ENCODE assay signal across 8 cellular contexts in the genomic region with DNA sequence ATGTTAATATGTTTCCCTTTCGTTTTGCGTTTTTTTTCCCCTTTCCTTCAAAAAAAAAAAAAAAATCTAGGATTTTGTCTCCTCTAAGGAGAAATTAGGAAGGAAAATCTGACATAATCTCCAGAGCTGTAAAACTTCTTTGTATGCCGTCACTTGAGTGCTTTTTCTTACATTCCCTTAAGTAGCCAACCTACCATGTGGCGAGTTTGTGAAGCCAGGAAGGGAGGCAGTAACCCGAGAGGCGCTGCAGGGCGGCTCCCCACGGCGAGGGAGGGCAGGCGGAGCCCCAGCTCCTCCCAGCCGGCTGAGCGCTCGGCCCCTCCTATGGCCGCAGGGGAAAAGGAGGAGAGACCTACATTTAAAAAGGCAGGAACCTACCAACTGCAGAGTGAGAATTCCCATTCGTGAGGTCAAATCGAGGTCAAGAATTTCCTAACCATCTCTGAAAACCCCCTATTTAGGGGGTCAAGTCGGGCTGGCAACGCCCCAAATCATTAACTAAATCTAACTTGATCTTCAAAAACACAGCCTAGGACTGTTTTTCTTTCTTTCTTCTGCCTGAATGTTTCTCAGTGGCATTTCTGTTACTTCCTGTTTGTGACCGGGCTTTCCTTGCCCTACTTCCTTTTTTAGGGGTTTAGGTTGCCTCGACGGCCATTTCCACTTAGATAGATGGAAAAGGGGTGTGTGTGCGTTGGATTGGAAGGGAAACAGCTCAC.
DNase-seq lines count a peak whose midpoint lies in the region; ATAC-seq and TF ChIP-seq lines count a peak whose summit lies in the region.

No MANE protein-coding gene starts in this region.

- no peaks in the 10 kb centered on the region for H3F3A ChIP-seq in DOHH2 (ENCODE audit: control insufficient read depth, insufficient read depth)

- TF ChIP-seq CTCF in DOHH2 (IDR thresholded peaks at IDR 0.05; ENCODE audit: low read depth, low read length, poor library complexity, severe bottlenecking), result no peak
- TF ChIP-seq CTCF in KMS-11 (conservative IDR thresholded peaks at IDR 0.05; ENCODE audit: low read depth, low read length), result no peak
- TF ChIP-seq CTCF in fibroblast of pulmonary artery (IDR thresholded peaks at IDR 0.05; ENCODE audit: low read length, missing control alignments), result no peak

- ATAC-seq in GM21825 (IDR thresholded peaks at IDR 0.05; ENCODE audit: unreplicated experiment), result peak; percentile 90
- ATAC-seq in natural killer cell treated with Interleukin-12 subunit alpha and Interleukin-12 subunit beta and Interleukin-15 and Interleukin-18, amount 100 ng/mL, for 72 hours, result peak; percentile 89 to 94
- peak; percentile 87 for ATAC-seq in stimulated activated naive CD8-positive, alpha-beta T cell treated with anti-CD3 and anti-CD28 coated beads, Interleukin-15, amount 100 ng/mL, for 72 hours

- H3K27me3 ChIP-seq in DOHH2 (ENCODE audit: control insufficient read depth, low read length) (0 out of 2 replicates have a peak, but pooled peaks cover 10% of the 10 kb centered on the region), KMS-11 (ENCODE audit: insufficient read depth, low read depth) (no peaks in the 10 kb centered on the region)

- H3K4me1 Mint-ChIP-seq in natural killer cell treated with Interleukin-12 subunit alpha and Interleukin-12 subunit beta and Interleukin-15 and Interleukin-18, amount 100 ng/mL, for 72 hours (ENCODE audit: low read depth in 2 of 2), result peaks cover 51 to 63% of the 10 kb centered on the region in 2 donors
- peaks cover 62% of the 10 kb centered on the region for H3K4me1 Mint-ChIP-seq in stimulated activated naive CD8-positive, alpha-beta T cell treated with anti-CD3 and anti-CD28 coated beads, Interleukin-15, amount 100 ng/mL, for 72 hours

- H3K79me2 ChIP-seq in DOHH2 (ENCODE audit: control insufficient read depth, low read length) (no peaks in the 10 kb centered on the region), KMS-11 (ENCODE audit: insufficient read depth, low read depth) (no peaks in the 10 kb centered on the region)

- H2AFZ ChIP-seq in KMS-11 (ENCODE audit: low read depth), result peak overlapping the region; percentile 77

- H3K27ac Mint-ChIP-seq in natural killer cell treated with Interleukin-12 subunit alpha and Interleukin-12 subunit beta and Interleukin-15 and Interleukin-18, amount 100 ng/mL, for 72 hours, result peak overlapping the region; percentile 67 to 97
- peak overlapping the region; percentile 79 to 92 for H3K27ac Mint-ChIP-seq in stimulated activated naive CD8-positive, alpha-beta T cell treated with anti-CD3 and anti-CD28 coated beads, Interleukin-15, amount 100 ng/mL, for 72 hours

- H3K27ac ChIP-seq in DOHH2 (ENCODE audit: low read depth, low read length), result no peak overlapping the region
- peak overlapping the region; percentile 80 for H3K27ac ChIP-seq in KMS-11

- peak overlapping the region; percentile 45 for H3K4me3 ChIP-seq in DOHH2 (ENCODE audit: low read length)
- H3K4me3 ChIP-seq in KMS-11 (IDR thresholded peaks at IDR 0.05; ENCODE audit: insufficient read depth, low read depth, low read length), result peak overlapping the region; percentile 56
- H3K4me3 ChIP-seq in fibroblast of pulmonary artery (replicated peaks; ENCODE audit: low read depth, low read length), result peak overlapping the region; percentile 15

- H3K36me3 ChIP-seq in DOHH2 (ENCODE audit: control insufficient read depth, low read length), result no peaks in the 10 kb centered on the region
- H3K36me3 ChIP-seq in KMS-11 (ENCODE audit: insufficient read depth), result no peaks in the 10 kb centered on the region

- H3K4me1 ChIP-seq in DOHH2 (ENCODE audit: control insufficient read depth, low read length), result peaks cover 18% of the 10 kb centered on the region
- peaks cover 27% of the 10 kb centered on the region for H3K4me1 ChIP-seq in KMS-11 (ENCODE audit: low read depth, poor library complexity, severe bottlenecking)

- H3K4me2 ChIP-seq in DOHH2 (ENCODE audit: low read length) (peak overlapping the region; percentile 47), KMS-11 (peak overlapping the region; percentile 82)

- H3K27me3 Mint-ChIP-seq in natural killer cell treated with Interleukin-12 subunit alpha and Interleukin-12 subunit beta and Interleukin-15 and Interleukin-18, amount 100 ng/mL, for 72 hours, result no peaks in the 10 kb centered on the region
- no peaks in the 10 kb centered on the region for H3K27me3 Mint-ChIP-seq in stimulated activated naive CD8-positive, alpha-beta T cell treated with anti-CD3 and anti-CD28 coated beads, Interleukin-15, amount 100 ng/mL, for 72 hours

- H3K9me2 ChIP-seq in DOHH2 (replicated peaks; ENCODE audit: control insufficient read depth, low read length), result no peaks in the 10 kb centered on the region

- H3K9ac ChIP-seq in KMS-11, result peak overlapping the region; percentile 48

- no peaks in the 10 kb centered on the region for H3K9me3 ChIP-seq in DOHH2 (ENCODE audit: control insufficient read depth, insufficient read depth, low read length)

- H3K4me3 Mint-ChIP-seq in natural killer cell treated with Interleukin-12 subunit alpha and Interleukin-12 subunit beta and Interleukin-15 and Interleukin-18, amount 100 ng/mL, for 72 hours, result peak overlapping the region; percentile 65
- H3K4me3 Mint-ChIP-seq in stimulated activated naive CD8-positive, alpha-beta T cell treated with anti-CD3 and anti-CD28 coated beads, Interleukin-15, amount 100 ng/mL, for 72 hours, result peak overlapping the region; percentile 78 to 79

- DNase-seq in RKO (ENCODE audit: low spot score) (peak; percentile 91), fibroblast of pulmonary artery (ENCODE audit: low read depth) (peak; percentile 97)
- DNase-seq in activated effector memory CD4-positive, alpha-beta T cell treated with Interleukin-2 at 50 U/mL for 16 hours, result peak; percentile 56
- peak; percentile 93 for DNase-seq in natural killer cell treated with Interleukin-12 subunit alpha and Interleukin-12 subunit beta and Interleukin-15 and Interleukin-18, amount 100 ng/mL, for 72 hours (ENCODE audit: low spot score)
- DNase-seq in stimulated activated naive CD8-positive, alpha-beta T cell treated with anti-CD3 and anti-CD28 coated beads, Interleukin-15, amount 100 ng/mL, for 72 hours, result peak; percentile 71 to 83

- H3K9me3 Mint-ChIP-seq in natural killer cell treated with Interleukin-12 subunit alpha and Interleukin-12 subunit beta and Interleukin-15 and Interleukin-18, amount 100 ng/mL, for 72 hours, result peaks cover under 1% of the 10 kb centered on the region
- H3K9me3 Mint-ChIP-seq in stimulated activated naive CD8-positive, alpha-beta T cell treated with anti-CD3 and anti-CD28 coated beads, Interleukin-15, amount 100 ng/mL, for 72 hours, result peaks cover 3 to 9% of the 10 kb centered on the region in 2 donors

- H4K20me1 ChIP-seq in DOHH2 (ENCODE audit: control insufficient read depth, insufficient read depth, low read depth, low read length) (no peaks in the 10 kb centered on the region), KMS-11 (ENCODE audit: insufficient read depth) (no peaks in the 10 kb centered on the region)

- H3K36me3 Mint-ChIP-seq in natural killer cell treated with Interleukin-12 subunit alpha and Interleukin-12 subunit beta and Interleukin-15 and Interleukin-18, amount 100 ng/mL, for 72 hours, result peaks cover 13% of the 10 kb centered on the region
